Comparison of ENCODE assay signal across 8 cellular contexts in genomic region chr16:46673320-46674013, GRCh38. TPM values are rescaled to one million over a fixed set of nuclear protein-coding genes. Genes with fewer than 3 reads are reported as not detected.
DNase-seq lines count a peak whose midpoint lies in the region; ATAC-seq and TF ChIP-seq lines count a peak whose summit lies in the region.

No MANE protein-coding gene starts in this region.

- DNase-seq in AML-193 (lab: John Stamatoyannopoulos, UW) (peak; percentile 67 to 75), NCI-H526 (lab: John Stamatoyannopoulos, UW) (peak; percentile 8 to 66), erythroblast (lab: John Stamatoyannopoulos, UW) (peak; percentile 78 to 87), natural killer cell (no peak), vagina (ENCODE audit: extremely low spot score in 2 of 2) (no peak)
- peak; percentile 56 for DNase-seq in activated CD4-positive, alpha-beta T cell treated with anti-CD3 and anti-CD28 coated beads, Interleukin-2, amount 10 ng/mL, durations not matched to agents 7 days and 5 days

- peaks cover 4 to 77% of the 10 kb centered on the region in 2 donors for H3K36me3 ChIP-seq in vagina

- no peaks in the 10 kb centered on the region for H3K9me3 Mint-ChIP-seq in activated CD4-positive, alpha-beta T cell treated with anti-CD3 and anti-CD28 coated beads, Interleukin-2, amount 10 ng/mL, durations not matched to agents 7 days and 5 days
- H3K9me3 Mint-ChIP-seq in natural killer cell, result no peaks in the 10 kb centered on the region

- no peaks in the 10 kb centered on the region for H3K4me1 ChIP-seq in vagina

- H3K4me3 ChIP-seq in vagina, result no peak overlapping the region

- no peaks in the 10 kb centered on the region for H3K27me3 Mint-ChIP-seq in activated CD4-positive, alpha-beta T cell treated with anti-CD3 and anti-CD28 coated beads, Interleukin-2, amount 10 ng/mL, durations not matched to agents 7 days and 5 days
- no peaks in the 10 kb centered on the region for H3K27me3 Mint-ChIP-seq in natural killer cell (ENCODE audit: low read depth in 2 of 2)

- POLR2A ChIA-PET in activated CD4-positive, alpha-beta T cell treated with anti-CD3 and anti-CD28 coated beads, Interleukin-2, amount 10 ng/mL, durations not matched to agents 7 days and 5 days (lab: Charles Lee), result no interaction called here

- CTCF ChIA-PET in activated CD4-positive, alpha-beta T cell treated with anti-CD3 and anti-CD28 coated beads, Interleukin-2, amount 10 ng/mL, durations not matched to agents 7 days and 5 days (lab: Charles Lee), result interaction anchor here (0.5 to 3.1 kb wide), 10 partner anchors 10 to 312 kb away, joined by 3 to 14 read pairs (median 4); no protein-coding TSS in a partner anchor

- H3K36me3 Mint-ChIP-seq in activated CD4-positive, alpha-beta T cell treated with anti-CD3 and anti-CD28 coated beads, Interleukin-2, amount 10 ng/mL, durations not matched to agents 7 days and 5 days (ENCODE audit: low read depth), result peaks cover 41% of the 10 kb centered on the region
- no peaks in the 10 kb centered on the region for H3K36me3 Mint-ChIP-seq in natural killer cell

- no peaks in the 10 kb centered on the region for H3K27me3 ChIP-seq in vagina

- H3K9me3 ChIP-seq in vagina, result no peaks in the 10 kb centered on the region

- no peak overlapping the region for H3K4me3 Mint-ChIP-seq in activated CD4-positive, alpha-beta T cell treated with anti-CD3 and anti-CD28 coated beads, Interleukin-2, amount 10 ng/mL, durations not matched to agents 7 days and 5 days
- H3K4me3 Mint-ChIP-seq in natural killer cell, result no peak overlapping the region

- H3K4me1 Mint-ChIP-seq in activated CD4-positive, alpha-beta T cell treated with anti-CD3 and anti-CD28 coated beads, Interleukin-2, amount 10 ng/mL, durations not matched to agents 7 days and 5 days, result no peaks in the 10 kb centered on the region
- H3K4me1 Mint-ChIP-seq in natural killer cell, result no peaks in the 10 kb centered on the region

- intact Hi-C loops in natural killer cell (cut with micrococcal nuclease), result loop anchor here (1.0 kb wide), 2 partner anchors 16 to 236 kb away; partner anchors contain the start of genes ORC6 and VPS35
- intact Hi-C loops in vagina (cut with DNase I), result no loop called here

- ATAC-seq in GM18867 (IDR thresholded peaks at IDR 0.05; ENCODE audit: unreplicated experiment) (peak; percentile 78), HG03354 (IDR thresholded peaks at IDR 0.05; ENCODE audit: poor library complexity, severe bottlenecking, unreplicated experiment) (peak; percentile 91), natural killer cell (peak; percentile 79 to 86 (median 84))

- no peak overlapping the region for H3K27ac ChIP-seq in vagina

- TF ChIP-seq CTCF in natural killer cell (IDR thresholded peaks at IDR 0.05) (peak; percentile 87), vagina (IDR thresholded peaks at IDR 0.05) (peak in 2 of 3 experiments; percentile 53 to 56)

- H3K27ac Mint-ChIP-seq in activated CD4-positive, alpha-beta T cell treated with anti-CD3 and anti-CD28 coated beads, Interleukin-2, amount 10 ng/mL, durations not matched to agents 7 days and 5 days, result no peak overlapping the region
- no peak overlapping the region for H3K27ac Mint-ChIP-seq in natural killer cell

- no peak for TF ChIP-seq POLR2A in erythroblast (IDR thresholded peaks at IDR 0.05; ENCODE audit: low read length)
- no peak for TF ChIP-seq POLR2A in vagina (IDR thresholded peaks at IDR 0.05)

RNA-seq across cellular contexts. Expression of gene VPS35, which starts 15.5 kb away (rescaled TPM):
- 10 to 100 TPM; 71.7 to 75.0 TPM for total RNA-seq in activated CD4-positive, alpha-beta T cell treated with anti-CD3 and anti-CD28 coated beads, Interleukin-2, amount 10 ng/mL, durations not matched to agents 7 days and 5 days
- total RNA-seq in natural killer cell, result 10 to 100 TPM; 32.8 to 44.1 (median 43.7) TPM
- total RNA-seq in vagina, result 63.3 TPM

RNA-seq across cellular contexts. Expression of gene ORC6, which starts 16.0 kb away (rescaled TPM):
- 10 to 100 TPM; 29.2 to 37.5 TPM for total RNA-seq in activated CD4-positive, alpha-beta T cell treated with anti-CD3 and anti-CD28 coated beads, Interleukin-2, amount 10 ng/mL, durations not matched to agents 7 days and 5 days
- total RNA-seq in natural killer cell (10 to 100 TPM in 1 of 3 donors, 1 to 10 TPM in 2; 2.9 to 11.4 (median 5.9) TPM), vagina (2.2 TPM)

RNA-seq across cellular contexts. Expression of gene SHCBP1, which starts 52.3 kb away (rescaled TPM):
- total RNA-seq in activated CD4-positive, alpha-beta T cell treated with anti-CD3 and anti-CD28 coated beads, Interleukin-2, amount 10 ng/mL, durations not matched to agents 7 days and 5 days, result 10 to 100 TPM; 42.0 to 51.6 TPM
- 1 to 10 TPM; 2.2 to 3.6 (median 3.5) TPM for total RNA-seq in natural killer cell
- total RNA-seq in vagina, result 0.74 TPM

Comparison
In these comparisons a context has a peak if more than half of its experiments do, and no peak if none do; other contexts are left out.
1. DNase-seq: peak in AML-193 (2 of 2), NCI-H526 (2 of 2), activated CD4-positive, alpha-beta T cell treated with anti-CD3 and anti-CD28 coated beads, Interleukin-2, amount 10 ng/mL, durations not matched to agents 7 days and 5 days (single experiment) and erythroblast (2 of 2); none in natural killer cell (single experiment) and vagina (0 of 2).
2. RNA of gene SHCBP1, which starts 52.3 kb away (total RNA-seq): 42.0 to 51.6 TPM in activated CD4-positive, alpha-beta T cell treated with anti-CD3 and anti-CD28 coated beads, Interleukin-2, amount 10 ng/mL, durations not matched to agents 7 days and 5 days; 2.2 to 3.6 TPM in natural killer cell and 0.74 TPM in vagina (single experiment); every median in the first group is over 4 times any median in the second.
3. Peak in every context shown above with its lines, with median percentiles within 50 percentile points of each other: ATAC-seq.